ENCODE assay signal across 8 cellular contexts in the genomic region with DNA sequence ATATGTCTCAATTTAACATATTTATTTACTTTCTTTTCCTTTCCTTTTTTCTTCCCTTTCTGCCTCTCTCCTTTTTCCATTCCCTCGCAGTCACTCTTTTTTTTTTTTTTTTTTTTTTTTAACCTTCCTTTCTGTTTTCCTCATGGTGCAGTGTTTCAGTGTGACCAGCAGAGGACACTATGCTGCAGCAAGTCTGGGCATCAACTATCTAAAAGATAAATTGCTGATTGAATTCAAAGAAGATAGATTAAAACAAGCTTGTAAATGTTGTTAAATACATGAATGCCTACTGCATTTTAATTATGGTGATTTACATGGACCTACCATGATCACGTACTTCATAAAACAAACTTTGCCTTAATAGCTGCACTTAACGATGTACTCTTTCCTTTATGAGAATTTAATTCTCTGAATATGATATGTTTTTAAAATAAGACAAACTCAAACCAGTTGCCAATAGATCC.
A peak's percentile ranks its signal among the peaks of the same experiment; 100 is the strongest.
DNase-seq lines count a peak whose midpoint lies in the region; ATAC-seq and TF ChIP-seq lines count a peak whose summit lies in the region.

No MANE protein-coding gene starts in this region.

- CTCF ChIA-PET in HEK293T (lab: Yijun Ruan, JAX) (interaction anchor here (0.6 to 1.1 kb wide), 8 partner anchors 33 to 1365 kb away, joined by 3 to 10 read pairs (median 5); no protein-coding TSS in a partner anchor), PC-3 (lab: Charles Lee) (interaction anchor here (0.6 to 1.7 kb wide), 13 partner anchors 50 to 960 kb away, joined by 3 to 15 read pairs (median 4); a partner anchor contains a TSS)

- H3K27ac Mint-ChIP-seq in stimulated activated naive B cell treated with anti-CD40 and anti-IgM and Interleukin-4, amounts not matched to agents 10 μg/mL and 1 μg/mL and 100 μg/mL, for 72 hours = no peak overlapping the region

- no peaks in the 10 kb centered on the region for H3K9me3 ChIP-seq in PC-3 (ENCODE audit: low read length)

- POLR2A ChIA-PET in HEK293T (lab: Yijun Ruan, JAX) = no interaction called here
- POLR2A ChIA-PET in PC-3 (lab: Charles Lee; ENCODE audit: unreplicated experiment) = no interaction called here

- BruUV-seq in PC-3 (replicated peaks; lab: Mats Ljungman, UMichigan) = no TSS peak

- 0 out of 2 replicates have a peak overlapping the region, but pooled peaks have one; percentile 23 for H2AFZ ChIP-seq in PC-3 (ENCODE audit: low read length)

- no peaks in the 10 kb centered on the region for H3K9me2 ChIP-seq in PC-3 (replicated peaks; ENCODE audit: low read length)

- H3K27me3 Mint-ChIP-seq in stimulated activated naive B cell treated with anti-CD40 and anti-IgM and Interleukin-4, amounts not matched to agents 10 μg/mL and 1 μg/mL and 100 μg/mL, for 72 hours = no peaks in the 10 kb centered on the region

- no peaks in the 10 kb centered on the region for H3F3A ChIP-seq in PC-3 (ENCODE audit: low read length, unreplicated experiment)

- peak overlapping the region in 1 of 2 donors; percentile 29 for H3K4me3 Mint-ChIP-seq in stimulated activated naive B cell treated with anti-CD40 and anti-IgM and Interleukin-4, amounts not matched to agents 10 μg/mL and 1 μg/mL and 100 μg/mL, for 72 hours

- H3K4me3 ChIP-seq in PC-3 (ENCODE audit: low read length) (no peak overlapping the region), astrocyte of the spinal cord (ENCODE audit: low read depth, low read length) (no peak overlapping the region)

- no peaks in the 10 kb centered on the region for H3K79me2 ChIP-seq in PC-3 (ENCODE audit: low read length)

- H3K27ac ChIP-seq in PC-3 (ENCODE audit: low read length) = peak overlapping the region; percentile 23

- peaks cover 4 to 8% of the 10 kb centered on the region in 2 donors for H3K4me1 Mint-ChIP-seq in stimulated activated naive B cell treated with anti-CD40 and anti-IgM and Interleukin-4, amounts not matched to agents 10 μg/mL and 1 μg/mL and 100 μg/mL, for 72 hours

- no peaks in the 10 kb centered on the region for H3K27me3 ChIP-seq in PC-3 (ENCODE audit: low read length)

- peak overlapping the region; percentile 24 for H3K4me2 ChIP-seq in PC-3 (ENCODE audit: low read length)

- no peak for ATAC-seq in PC-3
- ATAC-seq in stimulated activated naive B cell treated with anti-CD40 and anti-IgM and Interleukin-4, amounts not matched to agents 10 μg/mL and 1 μg/mL and 100 μg/mL, for 72 hours (replicated peaks) = no peak

- no peaks in the 10 kb centered on the region for H3K9me3 Mint-ChIP-seq in stimulated activated naive B cell treated with anti-CD40 and anti-IgM and Interleukin-4, amounts not matched to agents 10 μg/mL and 1 μg/mL and 100 μg/mL, for 72 hours

- H3K36me3 Mint-ChIP-seq in stimulated activated naive B cell treated with anti-CD40 and anti-IgM and Interleukin-4, amounts not matched to agents 10 μg/mL and 1 μg/mL and 100 μg/mL, for 72 hours = no peaks in the 10 kb centered on the region

- intact Hi-C loops in PC-3 (cut with micrococcal nuclease) = loop anchor here (1.0 to 5.0 kb wide), 10 partner anchors 56 to 664 kb away; no protein-coding TSS in a partner anchor

- DNase-seq in EH (ENCODE audit: low read depth) (peak; percentile 69), HEK293T (ENCODE audit: extremely low spot score) (peak; percentile 41), PC-3 (peak; percentile 64), astrocyte of the spinal cord (ENCODE audit: low read depth, low spot score) (peak; percentile 69), inferior parietal cortex (ENCODE audit: extremely low spot score) (peak; percentile 82), OCI-M2 (lab: John Stamatoyannopoulos, UW; ENCODE audit: unreplicated experiment) (no peak)
- DNase-seq in stimulated activated CD4-positive, alpha-beta T cell treated with anti-CD3 and anti-CD28 coated beads, Interleukin-4, amount 100 ng/mL, for 1 hour = peak; percentile 10
- no peak for DNase-seq in stimulated activated naive B cell treated with anti-CD40 and anti-IgM and Interleukin-4, amounts not matched to agents 10 μg/mL and 1 μg/mL and 100 μg/mL, for 72 hours

- in situ Hi-C loops in astrocyte of the spinal cord (cut with HindIII; ENCODE audit: low sequenced_read_pairs) = no loop called here

- no peaks in the 10 kb centered on the region for H3K36me3 ChIP-seq in PC-3 (ENCODE audit: low read depth, low read length)

- peak overlapping the region; percentile 17 for H3K9ac ChIP-seq in PC-3 (ENCODE audit: low read length)

- no peaks in the 10 kb centered on the region for H4K20me1 ChIP-seq in PC-3 (ENCODE audit: low read length)

- H3K4me1 ChIP-seq in PC-3 (ENCODE audit: insufficient read depth, low read length) = peaks cover 44% of the 10 kb centered on the region

- TF ChIP-seq CTCF in PC-3 (conservative IDR thresholded peaks at IDR 0.05; ENCODE audit: low read depth, low read length) = peak; percentile 93
- peak; percentile 92 for TF ChIP-seq CTCF in astrocyte of the spinal cord (IDR thresholded peaks at IDR 0.05; ENCODE audit: low read depth, low read length)

TF ChIP-seq in HEK293T, 16 proteins besides CTCF, POLR2A, EP300 and RAD21:
- no peak for TF ChIP-seq FOXM1 (IDR thresholded peaks at IDR 0.05; ENCODE audit: borderline replicate concordance)
- peak; percentile 99 for TF ChIP-seq ZNF384 (IDR thresholded peaks at IDR 0.05)

Comparison
In these comparisons a context has a peak if more than half of its experiments do, and no peak if none do; other contexts are left out.
1. DNase-seq: peak in EH (single experiment), HEK293T (single experiment), PC-3 (single experiment), astrocyte of the spinal cord (single experiment), inferior parietal cortex (single experiment) and stimulated activated CD4-positive, alpha-beta T cell treated with anti-CD3 and anti-CD28 coated beads, Interleukin-4, amount 100 ng/mL, for 1 hour (single experiment); none in stimulated activated naive B cell treated with anti-CD40 and anti-IgM and Interleukin-4, amounts not matched to agents 10 μg/mL and 1 μg/mL and 100 μg/mL, for 72 hours (single experiment) and OCI-M2 (single experiment).